15 cellular contexts compared by ENCODE assay signal in genomic region chr11:63764712-63765631, GRCh38. TPM values are rescaled to one million over a fixed set of nuclear protein-coding genes. Genes with fewer than 3 reads are reported as not detected.
A peak's percentile ranks its signal among the peaks of the same experiment; 100 is the strongest.
DNase-seq lines count a peak whose midpoint lies in the region; ATAC-seq and TF ChIP-seq lines count a peak whose summit lies in the region.
"Had no signal": no experiment of that assay in that cellular context is flagged by ENCODE, and none has a peak within 500 bp of the region (broad histone marks: within the 10 kb centered on the region; RNA-seq: fewer than 3 reads in every experiment).

No MANE protein-coding gene starts in this region.

- H3K36me3 ChIP-seq in IMR-90 (ENCODE audit: control insufficient read depth, insufficient read depth, low read length): peaks cover 34% of the 10 kb centered on the region
- H3K36me3 ChIP-seq: thoracic aorta had no signal

- no peak overlapping the region for H3K4me2 ChIP-seq in IMR-90 (ENCODE audit: low read depth, low read length)

- H3K9ac ChIP-seq in IMR-90 (ENCODE audit: low read depth, low read length): no peak overlapping the region

- 0 out of 2 replicates have a peak overlapping the region, but pooled peaks have one; percentile 18 for H2AK5ac ChIP-seq in IMR-90 (ENCODE audit: low read depth, low read length)

- POLR2A ChIA-PET in IMR-90 (lab: Charles Lee; ENCODE audit: unreplicated experiment): no interaction called here

- no peak overlapping the region for H3K4me3 ChIP-seq in IMR-90 (ENCODE audit: insufficient read depth, low read depth, low read length)
- H3K4me3 ChIP-seq in fibroblast of mammary gland (ENCODE audit: control insufficient read depth, low read depth, low read length): no peak overlapping the region
- H3K4me3 ChIP-seq: thoracic aorta had no signal

- DNase-seq in AG08396 (ENCODE audit: low spot score) (peak; percentile 25), IMR-90 (no peak), fibroblast of mammary gland (ENCODE audit: low read depth) (peak; percentile 15), neural crest cell (ENCODE audit: low read depth, low spot score) (peak; percentile 3), kidney tubule cell (ENCODE audit: low spot score) (no peak), immature natural killer cell (no peak), NCI-H446 treated with DMSO at 0.1 percent for 48 hours (lab: John Stamatoyannopoulos, UW) (no peak)
- DNase-seq: activated T-cell treated with anti-CD3 and anti-CD28 coated beads for 4 hours; cerebellar nuclear complex; NCI-H1930; stimulated activated CD4-positive, alpha-beta T cell treated with anti-CD3 and anti-CD28 coated beads, Interleukin-4, amount 100 ng/mL, for 4 hours had no signal

- H2BK15ac ChIP-seq in IMR-90 (ENCODE audit: low read depth, low read length): no peak overlapping the region

- H3K9me3 Mint-ChIP-seq in neural crest cell (no peaks in the 10 kb centered on the region), immature natural killer cell (no peaks in the 10 kb centered on the region)

- H3K56ac ChIP-seq in IMR-90 (ENCODE audit: extremely low read depth, insufficient read depth, low read length): no peak overlapping the region

- no peak overlapping the region for H4K8ac ChIP-seq in IMR-90 (ENCODE audit: low read depth in 2 of 2, low read length in 2 of 2)

- ATAC-seq in IMR-90 (ENCODE audit: low read depth): no peak
- no peak for ATAC-seq in GM18858 (IDR thresholded peaks at IDR 0.05; ENCODE audit: unreplicated experiment)
- ATAC-seq: Panc1 had no signal

- CTCF ChIA-PET in IMR-90 (lab: Yijun Ruan, JAX): no interaction called here

- H3K27me3 ChIP-seq in IMR-90 (ENCODE audit: control insufficient read depth, insufficient read depth, low read length): no peaks in the 10 kb centered on the region

- in situ Hi-C loops in IMR-90 (cut with MboI; ENCODE audit: low sequenced_read_pairs): loop anchor here (10.0 kb wide), 1 partner anchor 180 kb away; no protein-coding TSS in a partner anchor

- no peak overlapping the region for H3K18ac ChIP-seq in IMR-90 (ENCODE audit: low read depth, low read length)

- H3K36me3 Mint-ChIP-seq in neural crest cell (ENCODE audit: low read depth) (peaks cover 3% of the 10 kb centered on the region), immature natural killer cell (no peaks in the 10 kb centered on the region)

- H2BK5ac ChIP-seq in IMR-90 (ENCODE audit: low read depth, low read length, poor library complexity, severe bottlenecking): no peak overlapping the region

- no peak overlapping the region for H2AFZ ChIP-seq in IMR-90 (replicated peaks; ENCODE audit: low read length, poor library complexity)

- peaks cover 9% of the 10 kb centered on the region; the same call in 1 of the 2 replicates for H3K4me1 ChIP-seq in IMR-90 (ENCODE audit: control insufficient read depth, insufficient read depth, low read length)

- H3K27ac Mint-ChIP-seq in neural crest cell (ENCODE audit: unreplicated experiment): no peak overlapping the region
- no peak overlapping the region for H3K27ac Mint-ChIP-seq in immature natural killer cell

- peak overlapping the region; percentile 31 for H2AK9ac ChIP-seq in IMR-90 (replicated peaks; ENCODE audit: low read depth, low read length, poor library complexity)

- no peak overlapping the region for H2BK120ac ChIP-seq in IMR-90 (ENCODE audit: low read depth, low read length)

- H3K14ac ChIP-seq in IMR-90 (replicated peaks; ENCODE audit: low read depth, low read length): no peak overlapping the region; the same call in 1 of the 2 replicates

- 88% methylated on average over 13 of the region's 30 CpGs; no CpG with 5 or more reads in 1 of the 2 experiments for WGBS in IMR-90 (ENCODE audit: extremely low coverage in 2 of 2, insufficient read length in 1 of 2), 2 experiments

- no TSS peak for BruUV-seq in IMR-90 (replicated peaks; lab: Mats Ljungman, UMichigan)

- dilution Hi-C loops in IMR-90 (cut with HindIII; ENCODE audit: low sequenced_read_pairs, unreplicated experiment): no loop called here

- H4K20me1 ChIP-seq in IMR-90 (ENCODE audit: insufficient read depth, low read length): peaks cover 33% of the 10 kb centered on the region

- H3K4me1 Mint-ChIP-seq in neural crest cell (peaks cover 44% of the 10 kb centered on the region), immature natural killer cell (peaks cover 5 to 12% of the 10 kb centered on the region in 2 donors)

- H3K27me3 Mint-ChIP-seq in neural crest cell (ENCODE audit: low read depth): peaks cover 16% of the 10 kb centered on the region
- H3K27me3 Mint-ChIP-seq in immature natural killer cell (ENCODE audit: low read depth in 3 of 3): peaks cover 0 to 7% (median 3%) of the 10 kb centered on the region in 3 donors

- H3K9me3 ChIP-seq in IMR-90 (ENCODE audit: control insufficient read depth, insufficient read depth, low read length): no peaks in the 10 kb centered on the region
- H3K9me3 ChIP-seq: thoracic aorta had no signal

- no peak for TF ChIP-seq RAD21 in IMR-90 (IDR thresholded peaks at IDR 0.05; ENCODE audit: low read length)

- TF ChIP-seq CTCF in IMR-90 (conservative IDR thresholded peaks at IDR 0.05; ENCODE audit: low read depth, low read length): no peak
- no peak for TF ChIP-seq CTCF in fibroblast of mammary gland (conservative IDR thresholded peaks at IDR 0.05; ENCODE audit: control insufficient read depth, insufficient read depth, low read depth, low read length)
- TF ChIP-seq CTCF in neural crest cell (conservative IDR thresholded peaks at IDR 0.05): no peak

- intact Hi-C loops in IMR-90 (cut with micrococcal nuclease): no loop called here

- H3K79me1 ChIP-seq in IMR-90 (ENCODE audit: low read depth in 1 of 2, low read length in 2 of 2): peaks cover 16 to 53% of the 10 kb centered on the region in 2 experiments

- no peak overlapping the region for H4K5ac ChIP-seq in IMR-90 (ENCODE audit: low read depth, low read length)

- H3K27ac ChIP-seq in IMR-90 (ENCODE audit: insufficient read depth, low read length): no peak overlapping the region
- H3K27ac ChIP-seq: C4-2B had no signal

- no peaks in the 10 kb centered on the region for H3K9me1 ChIP-seq in IMR-90 (ENCODE audit: insufficient read depth, low read length)

- H4K91ac ChIP-seq in IMR-90 (ENCODE audit: insufficient read depth, low read depth, low read length): no peak overlapping the region

- no peak for TF ChIP-seq POLR2A in IMR-90 (IDR thresholded peaks at IDR 0.05; ENCODE audit: low read depth, low read length)

- H2BK20ac ChIP-seq in IMR-90 (ENCODE audit: low read depth, low read length): no peak overlapping the region

- H3K4ac ChIP-seq in IMR-90 (ENCODE audit: low read depth, low read length): no peak overlapping the region

- peak overlapping the region; percentile 53; the same call in 1 of the 2 replicates for H3K23ac ChIP-seq in IMR-90 (ENCODE audit: low read depth, low read length)

- H3K4me3 Mint-ChIP-seq in neural crest cell (peak overlapping the region; percentile 78), immature natural killer cell (no peak overlapping the region)

TF ChIP-seq in IMR-90, 13 proteins besides CTCF, POLR2A, EP300 and RAD21:
- TF ChIP-seq MAZ (IDR thresholded peaks at IDR 0.05; ENCODE audit: borderline replicate concordance, low read depth, low read length) (no peak), MXI1 (IDR thresholded peaks at IDR 0.05; ENCODE audit: borderline replicate concordance, low read depth, low read length) (no peak), ELK1 (IDR thresholded peaks at IDR 0.05; ENCODE audit: borderline replicate concordance, low read depth, low read length) (no peak), CHD1 (IDR thresholded peaks at IDR 0.05; ENCODE audit: low read depth, low read length) (no peak), USF2 (IDR thresholded peaks at IDR 0.05; ENCODE audit: low read depth, low read length) (no peak), SMC3 (IDR thresholded peaks at IDR 0.05; ENCODE audit: low read depth, low read length) (no peak), NFE2L2 (IDR thresholded peaks at IDR 0.05; ENCODE audit: low read depth, low read length) (no peak), MAFK (IDR thresholded peaks at IDR 0.05; ENCODE audit: low read depth, low read length) (no peak)

RNA-seq across cellular contexts. Expression of gene ZFTA, which starts 3.6 kb away (rescaled TPM):
- 5.4 and 7.2 TPM in 2 replicates for total RNA-seq in IMR-90 (2012; rRNA removed)
- polyA plus RNA-seq in IMR-90 (2012; rRNA removed): 8.1 and 8.8 TPM in 2 replicates
- 8.8 and 10.1 TPM in 2 replicates for polyA plus RNA-seq in IMR-90 (2012; cell fraction: cytosol; rRNA removed)
- 17.0 and 22.1 TPM in 2 replicates for polyA plus RNA-seq in IMR-90 (2012; cell fraction: nucleus; rRNA removed; ENCODE audit: low replicate concordance)
- 67.2 and 67.8 TPM in 2 replicates for total RNA-seq in neural crest cell
- under 1 TPM in 2 of 3 donors, not detected in 1; 0.11 to 0.12 TPM for polyA plus RNA-seq in immature natural killer cell

RNA-seq across cellular contexts. Expression of gene SPINDOC, which starts 48.3 kb away (rescaled TPM):
- total RNA-seq in IMR-90 (2012; rRNA removed): 10.0 and 11.9 TPM in 2 replicates
- 29.9 and 39.0 TPM in 2 replicates for polyA plus RNA-seq in IMR-90 (2012; rRNA removed)
- polyA plus RNA-seq in IMR-90 (2012; cell fraction: cytosol; rRNA removed): 34.0 and 34.1 TPM in 2 replicates
- 23.5 and 34.0 TPM in 2 replicates for polyA plus RNA-seq in IMR-90 (2012; cell fraction: nucleus; rRNA removed; ENCODE audit: low replicate concordance)
- total RNA-seq in neural crest cell: 104 and 107 TPM in 2 replicates
- polyA plus RNA-seq in immature natural killer cell: 1 to 10 TPM in 2 of 3 donors, under 1 TPM in 1; 0.36 to 2.3 (median 1.2) TPM

Comparison
In these comparisons a context has a peak if more than half of its experiments do, and no peak if none do; other contexts are left out.
1. DNase-seq: peak in AG08396 (single experiment), fibroblast of mammary gland (single experiment) and neural crest cell (single experiment); none in IMR-90 (single experiment), kidney tubule cell (single experiment), immature natural killer cell (0 of 3) and NCI-H446 treated with DMSO at 0.1 percent for 48 hours (single experiment).